In the genomic region with DNA sequence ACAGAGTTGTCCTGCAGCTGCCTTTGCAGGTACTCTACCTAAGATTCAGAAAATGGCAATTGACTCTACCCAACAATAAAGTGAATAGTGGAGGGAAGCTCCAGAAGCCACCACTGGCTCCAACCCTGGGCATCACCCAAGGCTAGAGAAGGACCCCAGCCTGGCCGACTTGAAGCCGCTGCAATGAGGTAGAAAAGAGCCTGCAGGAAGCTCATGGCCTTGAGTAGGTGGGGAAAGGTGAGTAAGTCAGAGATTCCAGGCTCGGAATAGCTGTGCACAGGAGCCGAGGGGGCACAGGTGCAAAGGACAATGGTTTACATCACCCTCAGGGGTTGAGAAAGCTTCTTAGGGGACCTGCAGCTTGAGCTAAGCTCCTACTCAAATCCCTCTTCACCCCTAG, we compare ENCODE assay signal across 17 cellular contexts.
DNase-seq lines count a peak whose midpoint lies in the region; ATAC-seq and TF ChIP-seq lines count a peak whose summit lies in the region.
"Had no signal": no experiment of that assay in that cellular context is flagged by ENCODE, and none has a peak within 500 bp of the region (broad histone marks: within the 10 kb centered on the region; RNA-seq: fewer than 3 reads in every experiment).

No MANE protein-coding gene starts in this region.

- no peak overlapping the region for H3K4me3 Mint-ChIP-seq in CD4-positive, alpha-beta T cell
- H3K4me3 Mint-ChIP-seq in activated T-helper 17 cell treated with anti-CD3 and anti-CD28 coated beads, Interleukin-2, amount 50 U/mL, for 72 hours: no peak overlapping the region
- H3K4me3 Mint-ChIP-seq in naive thymus-derived CD4-positive, alpha-beta T cell: peak overlapping the region in 5 of 10 donors; percentile 6 to 69 (median 38)
- H3K4me3 Mint-ChIP-seq: H9 had no signal

- H3K4me2 ChIP-seq in BLaER1: peak overlapping the region; percentile 74; the same call in 1 of the 2 replicates

- H3K27ac ChIP-seq in BLaER1: no peak overlapping the region
- no peak overlapping the region for H3K27ac ChIP-seq in CD4-positive, alpha-beta T cell (ENCODE audit: low read depth, low read length)
- H3K27ac ChIP-seq in naive thymus-derived CD4-positive, alpha-beta T cell (ENCODE audit: low read depth, low read length): peak overlapping the region; percentile 67
- H3K27ac ChIP-seq in dorsolateral prefrontal cortex: no peak overlapping the region

- H3K36me3 Mint-ChIP-seq in CD4-positive, alpha-beta T cell (ENCODE audit: low read depth): peaks cover 20% of the 10 kb centered on the region
- H3K36me3 Mint-ChIP-seq in activated T-helper 17 cell treated with anti-CD3 and anti-CD28 coated beads, Interleukin-2, amount 50 U/mL, for 72 hours (ENCODE audit: low read depth): no peaks in the 10 kb centered on the region
- H3K36me3 Mint-ChIP-seq in naive thymus-derived CD4-positive, alpha-beta T cell: peaks cover 0 to 46% (median 0%) of the 10 kb centered on the region in 5 donors

- H3K9me3 Mint-ChIP-seq in CD4-positive, alpha-beta T cell: peaks cover 1% of the 10 kb centered on the region
- H3K9me3 Mint-ChIP-seq in activated T-helper 17 cell treated with anti-CD3 and anti-CD28 coated beads, Interleukin-2, amount 50 U/mL, for 72 hours: no peaks in the 10 kb centered on the region
- H3K9me3 Mint-ChIP-seq in naive thymus-derived CD4-positive, alpha-beta T cell: peaks cover 0 to 4% (median 0%) of the 10 kb centered on the region in 11 donors
- H3K9me3 Mint-ChIP-seq: H9 had no signal

- H4K20me1 ChIP-seq in BLaER1: no peaks in the 10 kb centered on the region

- peaks cover 100% of the 10 kb centered on the region for H3K4me1 Mint-ChIP-seq in CD4-positive, alpha-beta T cell (ENCODE audit: low read depth)
- H3K4me1 Mint-ChIP-seq in activated T-helper 17 cell treated with anti-CD3 and anti-CD28 coated beads, Interleukin-2, amount 50 U/mL, for 72 hours: peaks cover 16% of the 10 kb centered on the region
- peaks cover 46 to 100% (median 95%) of the 10 kb centered on the region in 7 donors for H3K4me1 Mint-ChIP-seq in naive thymus-derived CD4-positive, alpha-beta T cell

- POLR2A ChIA-PET in CD4-positive, alpha-beta T cell (lab: Charles Lee): interaction anchor here (0.8 to 4.1 kb wide), 5 partner anchors 14 to 83 kb away, joined by 3 to 22 read pairs (median 5); no protein-coding TSS in a partner anchor
- POLR2A ChIA-PET in naive thymus-derived CD4-positive, alpha-beta T cell (lab: Charles Lee): interaction anchor here (0.6 to 4.1 kb wide), 11 partner anchors 8 to 187 kb away, joined by 3 to 33 read pairs (median 4); no protein-coding TSS in a partner anchor

- no peaks in the 10 kb centered on the region for H3K27me3 ChIP-seq in BLaER1
- no peaks in the 10 kb centered on the region for H3K27me3 ChIP-seq in CD4-positive, alpha-beta T cell (ENCODE audit: control insufficient read depth, insufficient read depth, low read length)
- H3K27me3 ChIP-seq in naive thymus-derived CD4-positive, alpha-beta T cell (ENCODE audit: control insufficient read depth in 2 of 2, insufficient read depth in 2 of 2, low read length in 2 of 2): no peaks in the 10 kb centered on the region
- H3K27me3 ChIP-seq in dorsolateral prefrontal cortex: no peaks in the 10 kb centered on the region

- intact Hi-C loops in CD4-positive, alpha-beta T cell (cut with DNase I, micrococcal nuclease): no loop called here
- intact Hi-C loops in naive thymus-derived CD4-positive, alpha-beta T cell (cut with micrococcal nuclease): loop anchor here in 1 of 2 donors (1.0 kb wide), 1 partner anchor 34 kb away; no protein-coding TSS in a partner anchor
- intact Hi-C loops in dorsolateral prefrontal cortex (cut with DNase I): no loop called here

- H3K9ac ChIP-seq in BLaER1: no peak overlapping the region

- H3K27ac Mint-ChIP-seq in CD4-positive, alpha-beta T cell: peak overlapping the region; percentile 91
- peak overlapping the region; percentile 67 for H3K27ac Mint-ChIP-seq in activated T-helper 17 cell treated with anti-CD3 and anti-CD28 coated beads, Interleukin-2, amount 50 U/mL, for 72 hours
- H3K27ac Mint-ChIP-seq in naive thymus-derived CD4-positive, alpha-beta T cell: peak overlapping the region; percentile 85 to 99 (median 95)
- H3K27ac Mint-ChIP-seq: H9 had no signal

- ATAC-seq in CD4-positive, alpha-beta T cell (ENCODE audit: poor library complexity): no peak
- no peak for ATAC-seq in activated T-helper 17 cell treated with anti-CD3 and anti-CD28 coated beads, Interleukin-2, amount 50 U/mL, for 72 hours (replicated peaks)
- ATAC-seq in naive thymus-derived CD4-positive, alpha-beta T cell: no peak

- no peaks in the 10 kb centered on the region for H3K36me3 ChIP-seq in BLaER1
- peaks cover 0 to 9% (median 0%) of the 10 kb centered on the region in 3 experiments for H3K36me3 ChIP-seq in naive thymus-derived CD4-positive, alpha-beta T cell (ENCODE audit: control insufficient read depth in 2 of 3, insufficient read depth in 3 of 3, low read length in 3 of 3)

- TF ChIP-seq CTCF in CD4-positive, alpha-beta T cell (IDR thresholded peaks at IDR 0.05): no peak
- TF ChIP-seq CTCF in dorsolateral prefrontal cortex (IDR thresholded peaks at IDR 0.05 in 54 of 56, conservative IDR thresholded peaks at IDR 0.05 in 2 of 56; ENCODE audit: low read depth in 1 of 56, partially characterized antibody in 56 of 56): no peak

- H3K4me3 ChIP-seq in BLaER1 (no peak overlapping the region), dorsolateral prefrontal cortex (no peak overlapping the region)
- no peak overlapping the region for H3K4me3 ChIP-seq in naive thymus-derived CD4-positive, alpha-beta T cell (ENCODE audit: low read length)

- CTCF ChIA-PET in CD4-positive, alpha-beta T cell (lab: Charles Lee): no interaction called here
- CTCF ChIA-PET in naive thymus-derived CD4-positive, alpha-beta T cell (lab: Charles Lee): interaction anchor here (0.6 to 4.1 kb wide), 3 partner anchors 29 to 153 kb away, joined by 3 to 31 read pairs (median 14); no protein-coding TSS in a partner anchor

- no peak for DNase-seq in CD4-positive, alpha-beta T cell
- no peak for DNase-seq in naive thymus-derived CD4-positive, alpha-beta T cell
- DNase-seq in HCEC 1CT (no peak), dorsolateral prefrontal cortex (no peak), NCI-H774 (lab: John Stamatoyannopoulos, UW) (no peak)
- DNase-seq: ACHN, COR-L47, DMS153, H9, Karpas-422, MM.1S, NCI-H1105, NCI-H187, NCI-H446 treated with DMSO at 0.1 percent for 48 hours, NCI-H748 treated with DMSO at 0.1 percent for 48 hours had no signal

- peaks cover 66% of the 10 kb centered on the region for H3K4me1 ChIP-seq in BLaER1
- H3K4me1 ChIP-seq in naive thymus-derived CD4-positive, alpha-beta T cell (ENCODE audit: control insufficient read depth in 2 of 2, insufficient read depth in 2 of 2, low read length in 2 of 2): peaks cover 51 to 77% of the 10 kb centered on the region in 2 donors

- no peaks in the 10 kb centered on the region for H3K9me3 ChIP-seq in BLaER1
- H3K9me3 ChIP-seq in CD4-positive, alpha-beta T cell (ENCODE audit: control insufficient read depth, low read length): no peaks in the 10 kb centered on the region
- no peaks in the 10 kb centered on the region for H3K9me3 ChIP-seq in naive thymus-derived CD4-positive, alpha-beta T cell (ENCODE audit: control insufficient read depth in 2 of 3, low read length in 3 of 3)

- no peaks in the 10 kb centered on the region for H3K27me3 Mint-ChIP-seq in CD4-positive, alpha-beta T cell
- no peaks in the 10 kb centered on the region for H3K27me3 Mint-ChIP-seq in activated T-helper 17 cell treated with anti-CD3 and anti-CD28 coated beads, Interleukin-2, amount 50 U/mL, for 72 hours
- peaks cover 0 to 3% (median 0%) of the 10 kb centered on the region in 5 donors for H3K27me3 Mint-ChIP-seq in naive thymus-derived CD4-positive, alpha-beta T cell
